ENCODE assay signal across 18 cellular contexts in genomic region chrX:32137525-32137924, GRCh38.
DNase-seq lines count a peak whose midpoint lies in the region; ATAC-seq and TF ChIP-seq lines count a peak whose summit lies in the region.
"Had no signal": no experiment of that assay in that cellular context is flagged by ENCODE, and none has a peak within 500 bp of the region (broad histone marks: within the 10 kb centered on the region; RNA-seq: fewer than 3 reads in every experiment).

No MANE protein-coding gene starts in this region.

- H3K36me3 ChIP-seq in HCT116 (ENCODE audit: control insufficient read depth in 1 of 2, insufficient read depth in 2 of 2, low read length in 2 of 2) (no peaks in the 10 kb centered on the region), colonic mucosa (no peaks in the 10 kb centered on the region), neural progenitor cell (no peaks in the 10 kb centered on the region)
- H3K36me3 ChIP-seq: heart left ventricle had no signal

- no peak overlapping the region for H3K4me3 Mint-ChIP-seq in neural progenitor cell
- H3K4me3 Mint-ChIP-seq: CD8-positive, alpha-beta memory T cell; HFFc6 had no signal

- CTCF ChIA-PET in HCT116 (lab: Charles Lee) (no interaction called here), HEK293T (lab: Yijun Ruan, JAX) (no interaction called here)

- DNase-seq in HCT116 (ENCODE audit: low read depth, low spot score) (no peak), NB4 (ENCODE audit: low read depth) (peak; percentile 7), colonic mucosa (peak; percentile 19), neural progenitor cell (ENCODE audit: low spot score) (peak; percentile 51), HEK293T (ENCODE audit: extremely low spot score) (no peak)
- DNase-seq in effector CD8-positive, alpha-beta T cell (lab: John Stamatoyannopoulos, UW): no peak
- DNase-seq: activated naive CD4-positive, alpha-beta T cell treated with Interleukin-2 at 50 U/mL for 16 hours; CD8-positive, alpha-beta memory T cell; central memory CD4-positive, alpha-beta T cell; HFFc6; left cardiac atrium; NCI-H1694; NCI-H510A treated with DMSO at 0.1 percent for 48 hours; T-helper 9 cell had no signal

- ATAC-seq in HCT116 (no peak), GM19455 (IDR thresholded peaks at IDR 0.05; ENCODE audit: unreplicated experiment) (no peak)
- ATAC-seq: heart left ventricle, left cardiac atrium, Right ventricle myocardium inferior had no signal

- no peaks in the 10 kb centered on the region for H3K4me1 ChIP-seq in HCT116 (ENCODE audit: control insufficient read depth in 1 of 2, insufficient read depth in 2 of 2, low read length in 2 of 2)
- H3K4me1 ChIP-seq in colonic mucosa: no peaks in the 10 kb centered on the region
- H3K4me1 ChIP-seq in neural progenitor cell: no peaks in the 10 kb centered on the region
- H3K4me1 ChIP-seq: heart left ventricle had no signal

- BruUV-seq in HCT116 (replicated peaks; lab: Mats Ljungman, UMichigan): no TSS peak

- RAD21 ChIA-PET in HCT116 (lab: Charles Lee; ENCODE audit: low non-redundant PET in 1 of 2, low total read pairs in 2 of 2, uncharacterized antibody in 2 of 2, unreplicated experiment in 2 of 2): no interaction called here

- H2AFZ ChIP-seq in HCT116 (ENCODE audit: low read depth, low read length, poor library complexity, severe bottlenecking) (no peak overlapping the region), neural progenitor cell (replicated peaks) (no peak overlapping the region)

- H3F3A ChIP-seq in neural progenitor cell (ENCODE audit: low read depth): no peaks in the 10 kb centered on the region

- H3K27ac Mint-ChIP-seq in neural progenitor cell: no peak overlapping the region
- H3K27ac Mint-ChIP-seq: CD8-positive, alpha-beta memory T cell; HFFc6 had no signal

- H3K4me1 Mint-ChIP-seq in neural progenitor cell: no peaks in the 10 kb centered on the region
- H3K4me1 Mint-ChIP-seq: CD8-positive, alpha-beta memory T cell had no signal

- H3K27me3 ChIP-seq in HCT116 (ENCODE audit: insufficient read depth, low read length) (no peaks in the 10 kb centered on the region), colonic mucosa (no peaks in the 10 kb centered on the region), neural progenitor cell (no peaks in the 10 kb centered on the region)
- H3K27me3 ChIP-seq: heart left ventricle had no signal

- H3K9me3 ChIP-seq in HCT116 (ENCODE audit: control insufficient read depth in 1 of 2, insufficient read depth in 1 of 2, low read depth in 1 of 2, low read length in 2 of 2) (no peaks in the 10 kb centered on the region), colonic mucosa (no peaks in the 10 kb centered on the region), neural progenitor cell (ENCODE audit: low read depth) (peaks cover 7% of the 10 kb centered on the region)
- H3K9me3 ChIP-seq: heart left ventricle had no signal

- H3K27ac ChIP-seq in HCT116 (ENCODE audit: low read depth, low read length) (no peak overlapping the region), colonic mucosa (no peak overlapping the region), neural progenitor cell (no peak overlapping the region)
- H3K27ac ChIP-seq: heart left ventricle, skin epidermis had no signal

- intact Hi-C loops in HCT116 (cut with micrococcal nuclease) (no loop called here), colonic mucosa (cut with DNase I) (no loop called here)

- H3K9ac ChIP-seq in HCT116 (ENCODE audit: low read length): no peak overlapping the region
- H3K9ac ChIP-seq in colonic mucosa (ENCODE audit: low read depth in 2 of 2, low read length in 2 of 2): no peak overlapping the region
- no peak overlapping the region for H3K9ac ChIP-seq in neural progenitor cell

- H3K4me2 ChIP-seq in HCT116 (ENCODE audit: low read length): no peak overlapping the region
- H3K4me2 ChIP-seq in neural progenitor cell: no peak overlapping the region

- H3K36me3 Mint-ChIP-seq in neural progenitor cell: peaks cover 14% of the 10 kb centered on the region
- H3K36me3 Mint-ChIP-seq: CD8-positive, alpha-beta memory T cell had no signal

- TF ChIP-seq CTCF in HCT116 (IDR thresholded peaks at IDR 0.05 in 2 of 3, conservative IDR thresholded peaks at IDR 0.05 in 1 of 3; ENCODE audit: borderline replicate concordance in 1 of 3, insufficient read depth in 1 of 3, low read depth in 2 of 3, low read length in 2 of 3) (no peak), NB4 (IDR thresholded peaks at IDR 0.05; ENCODE audit: low read depth, low read length) (no peak), colonic mucosa (IDR thresholded peaks at IDR 0.05) (no peak), neural progenitor cell (IDR thresholded peaks at IDR 0.05) (no peak)

- H3K4me3 ChIP-seq in HCT116 (replicated peaks in 1 of 2; ENCODE audit: low read depth in 1 of 2, low read length in 2 of 2): no peak overlapping the region
- H3K4me3 ChIP-seq in NB4 (ENCODE audit: low read depth, low read length): no peak overlapping the region
- H3K4me3 ChIP-seq in colonic mucosa: no peak overlapping the region
- no peak overlapping the region for H3K4me3 ChIP-seq in neural progenitor cell
- H3K4me3 ChIP-seq: heart left ventricle, skin epidermis had no signal

- no peak for TF ChIP-seq RAD21 in HCT116 (IDR thresholded peaks at IDR 0.05; ENCODE audit: low read depth)

- peaks cover 23% of the 10 kb centered on the region for H3K9me3 Mint-ChIP-seq in neural progenitor cell

- H4K20me1 ChIP-seq in HCT116 (ENCODE audit: insufficient read depth): no peaks in the 10 kb centered on the region
- H4K20me1 ChIP-seq in neural progenitor cell (ENCODE audit: low read depth): peaks cover 6% of the 10 kb centered on the region

- no peaks in the 10 kb centered on the region for H3K9me2 ChIP-seq in HCT116 (ENCODE audit: insufficient read depth)

- H3K27me3 Mint-ChIP-seq in neural progenitor cell (ENCODE audit: insufficient read depth, low read depth): peaks cover 3% of the 10 kb centered on the region

- H3K79me2 ChIP-seq in HCT116 (ENCODE audit: insufficient read depth, low read length): no peaks in the 10 kb centered on the region
- no peaks in the 10 kb centered on the region for H3K79me2 ChIP-seq in neural progenitor cell (ENCODE audit: low read depth)

- POLR2A ChIA-PET in HCT116 (lab: Charles Lee) (no interaction called here), HEK293T (lab: Yijun Ruan, JAX) (no interaction called here)

- TF ChIP-seq POLR2A in HCT116 (IDR thresholded peaks at IDR 0.05; ENCODE audit: borderline replicate concordance, extremely low read depth, insufficient read depth, insufficient read length) (no peak), NB4 (IDR thresholded peaks at IDR 0.05; ENCODE audit: extremely low read depth, insufficient read length) (no peak)

TF ChIP-seq in HCT116, 20 proteins besides CTCF, POLR2A, EP300 and RAD21:
- TF ChIP-seq REST (IDR thresholded peaks at IDR 0.05; ENCODE audit: low read depth) (peak; percentile 22; the same call in 1 of the 2 replicates), EZH2 (IDR thresholded peaks at IDR 0.05) (no peak), EGR1 (IDR thresholded peaks at IDR 0.05; ENCODE audit: low read depth) (no peak)

TF ChIP-seq in HEK293T, 16 proteins besides CTCF, POLR2A, EP300 and RAD21:
- TF ChIP-seq FOXK2 (IDR thresholded peaks at IDR 0.05) (no peak), TARDBP (IDR thresholded peaks at IDR 0.05) (no peak), ZNF384 (IDR thresholded peaks at IDR 0.05) (no peak), HDGF (IDR thresholded peaks at IDR 0.05; ENCODE audit: borderline replicate concordance) (no peak), SUZ12 (IDR thresholded peaks at IDR 0.05) (no peak), BHLHE40 (IDR thresholded peaks at IDR 0.05; ENCODE audit: borderline replicate concordance) (no peak), LEF1 (IDR thresholded peaks at IDR 0.05; ENCODE audit: borderline replicate concordance) (no peak), PKNOX1 (IDR thresholded peaks at IDR 0.05) (no peak), CTBP1 (IDR thresholded peaks at IDR 0.05; ENCODE audit: borderline replicate concordance) (no peak), ARNT (IDR thresholded peaks at IDR 0.05) (no peak), NFRKB (IDR thresholded peaks at IDR 0.05) (no peak), L3MBTL2 (conservative IDR thresholded peaks at IDR 0.05) (no peak), ELF4 (IDR thresholded peaks at IDR 0.05) (no peak), FOXA1 (IDR thresholded peaks at IDR 0.05) (no peak), SP1 (IDR thresholded peaks at IDR 0.05) (no peak), FOXM1 (IDR thresholded peaks at IDR 0.05; ENCODE audit: borderline replicate concordance) (no peak)

Comparison
In these comparisons a context has a peak if more than half of its experiments do, and no peak if none do; other contexts are left out.
1. DNase-seq: peak in NB4 (single experiment), colonic mucosa (single experiment) and neural progenitor cell (single experiment); none in HCT116 (single experiment), HEK293T (single experiment) and effector CD8-positive, alpha-beta T cell (single experiment).